ENCODE assay signal across 9 cellular contexts in the genomic region with DNA sequence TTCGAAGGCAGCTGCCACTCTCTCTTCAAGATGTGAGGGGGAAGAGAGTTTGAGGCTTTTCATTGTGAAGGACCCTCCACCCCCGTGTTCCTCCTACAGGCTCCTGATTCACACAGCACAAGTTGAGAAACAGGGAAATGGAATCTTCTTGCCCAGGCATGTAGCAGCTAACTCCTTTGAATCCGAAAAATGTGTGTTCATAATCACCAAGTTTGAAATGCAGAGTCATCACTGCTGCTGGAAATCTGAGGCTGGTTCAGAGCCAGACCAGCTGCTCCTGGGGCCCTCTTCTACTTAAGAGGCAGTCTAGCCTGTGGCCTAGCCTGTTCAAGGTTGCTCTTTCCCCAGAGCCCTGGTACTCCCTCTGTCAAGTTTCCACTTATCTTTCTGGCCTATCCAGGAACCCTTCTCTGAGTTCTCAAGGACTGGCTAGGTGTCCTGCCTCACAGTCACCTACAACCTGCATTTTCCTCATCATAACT. TPM values are rescaled to one million over a fixed set of nuclear protein-coding genes. Genes with fewer than 3 reads are reported as not detected.
DNase-seq lines count a peak whose midpoint lies in the region; ATAC-seq and TF ChIP-seq lines count a peak whose summit lies in the region.
"Had no signal": no experiment of that assay in that cellular context is flagged by ENCODE, and none has a peak within 500 bp of the region (broad histone marks: within the 10 kb centered on the region; RNA-seq: fewer than 3 reads in every experiment).

No MANE protein-coding gene starts in this region.

- H2BK5ac ChIP-seq in mesenchymal stem cell (ENCODE audit: low read depth, low read length, poor library complexity, severe bottlenecking) = no peak overlapping the region

- in situ Hi-C loops in mammary epithelial cell (cut with MboI; ENCODE audit: low sequenced_read_pairs in 2 of 2) = loop anchor here (5.0 to 25.0 kb wide), 2 partner anchors 178 to 667 kb away; no protein-coding TSS in a partner anchor

- H3K18ac ChIP-seq in mesenchymal stem cell (ENCODE audit: low read depth in 1 of 2, low read length in 2 of 2) = peak overlapping the region; percentile 45 to 70

- POLR2A ChIA-PET in WTC11 (lab: Charles Lee) = no interaction called here

- intact Hi-C loops in mammary epithelial cell (cut with micrococcal nuclease) = loop anchor here (10.0 kb wide), 1 partner anchor 261 kb away; no protein-coding TSS in a partner anchor

- H3K4me3 Mint-ChIP-seq in WTC11 = no peak overlapping the region

- no peak overlapping the region; the same call in 1 of the 2 replicates for H3K27ac Mint-ChIP-seq in WTC11

- H2AK5ac ChIP-seq in mesenchymal stem cell (ENCODE audit: low read length, severe bottlenecking) = no peak overlapping the region

- dilution Hi-C loops in mammary epithelial cell (cut with HindIII; ENCODE audit: low sequenced_read_pairs) = no loop called here

- no peaks in the 10 kb centered on the region for H4K20me1 ChIP-seq in mammary epithelial cell (ENCODE audit: insufficient read depth, low read length)

- no peak overlapping the region for H3K14ac ChIP-seq in mesenchymal stem cell (ENCODE audit: low read length in 2 of 2)

- peak overlapping the region; percentile 49 to 74 for H2BK12ac ChIP-seq in mesenchymal stem cell (ENCODE audit: low read length in 2 of 2)

- H3K9me3 Mint-ChIP-seq in WTC11 = peaks cover 36% of the 10 kb centered on the region

- H3K4me2 ChIP-seq in mammary epithelial cell (ENCODE audit: insufficient read depth, low read depth, low read length) (peak overlapping the region; percentile 56), mesenchymal stem cell (ENCODE audit: low read length, poor library complexity, severe bottlenecking) (no peak overlapping the region)

- H3K27ac ChIP-seq in 22Rv1 (peak overlapping the region; percentile 56), mammary epithelial cell (ENCODE audit: insufficient read depth, low read depth, low read length) (peak overlapping the region; percentile 3), mesenchymal stem cell (ENCODE audit: low read length, poor library complexity, severe bottlenecking) (peak overlapping the region; percentile 77)

- H3K4me1 Mint-ChIP-seq in WTC11 = 0 out of 2 replicates have a peak, but pooled peaks cover 4% of the 10 kb centered on the region

- peaks cover 3% of the 10 kb centered on the region for H3K27me3 Mint-ChIP-seq in WTC11 (ENCODE audit: low read depth)

- 6% methylated on average over 3 of the region's 3 CpGs for WGBS in mammary epithelial cell (ENCODE audit: low coverage, missing lambda C conversion rate)
- 84% methylated on average over 3 of the region's 3 CpGs for WGBS in mesenchymal stem cell

- H3K36me3 ChIP-seq in mammary epithelial cell (ENCODE audit: insufficient read depth, low read length) (no peaks in the 10 kb centered on the region), mesenchymal stem cell (ENCODE audit: control insufficient read depth in 1 of 2, insufficient read depth in 2 of 2, low read depth in 1 of 2, low read length in 2 of 2) (peaks cover 9 to 32% of the 10 kb centered on the region in 2 experiments)

- peaks cover 33% of the 10 kb centered on the region for H3K36me3 Mint-ChIP-seq in WTC11

- H3K9me3 ChIP-seq in mammary epithelial cell (replicated peaks; ENCODE audit: insufficient read depth, low read length) (peaks cover 14% of the 10 kb centered on the region), mesenchymal stem cell (ENCODE audit: control insufficient read depth, low read length) (peaks cover 13% of the 10 kb centered on the region)

- DNase-seq in NB4 (ENCODE audit: low read depth) = peak; percentile 19
- DNase-seq in mammary epithelial cell = peak; percentile 89
- DNase-seq in mesenchymal stem cell = peak; percentile 87
- DNase-seq in WTC11 (ENCODE audit: low spot score) = no peak
- DNase-seq: H7 had no signal

- no TSS peak for BruUV-seq in mammary epithelial cell (replicated peaks; lab: Mats Ljungman, UMichigan)

- H3K4me3 ChIP-seq in NB4 (ENCODE audit: low read depth, low read length) (no peak overlapping the region), mammary epithelial cell (replicated peaks in 1 of 3; ENCODE audit: insufficient read depth in 1 of 3, low read depth in 2 of 3, low read length in 3 of 3) (no peak overlapping the region), mesenchymal stem cell (ENCODE audit: insufficient read depth in 1 of 2, low read depth in 1 of 2, low read length in 2 of 2) (no peak overlapping the region)

- H3K9ac ChIP-seq in mammary epithelial cell (ENCODE audit: insufficient read depth, low read length) = no peak overlapping the region
- peak overlapping the region; percentile 63 for H3K9ac ChIP-seq in mesenchymal stem cell (ENCODE audit: low read length)

- H3K4ac ChIP-seq in mesenchymal stem cell (ENCODE audit: low read depth in 1 of 2, low read length in 2 of 2) = peak overlapping the region in 1 of 2 experiments; percentile 54

- no peaks in the 10 kb centered on the region for H3K79me1 ChIP-seq in mesenchymal stem cell (replicated peaks; ENCODE audit: low read length, poor library complexity, severe bottlenecking)

- H2BK120ac ChIP-seq in mesenchymal stem cell (ENCODE audit: low read depth, low read length) = peak overlapping the region; percentile 58

- peak overlapping the region; percentile 29 for H4K8ac ChIP-seq in mesenchymal stem cell (ENCODE audit: low read length)

- no peaks in the 10 kb centered on the region for H3K79me2 ChIP-seq in mammary epithelial cell (ENCODE audit: insufficient read depth, low read length)

- H3K27me3 ChIP-seq in mammary epithelial cell (ENCODE audit: insufficient read depth, low read length) (peaks cover 10% of the 10 kb centered on the region), mesenchymal stem cell (ENCODE audit: control insufficient read depth in 1 of 2, insufficient read depth in 1 of 2, low read length in 2 of 2) (no peaks in the 10 kb centered on the region)

- no peak overlapping the region for H4K91ac ChIP-seq in mesenchymal stem cell (ENCODE audit: low read length)

- H2BK15ac ChIP-seq in mesenchymal stem cell (ENCODE audit: low read depth, poor library complexity, severe bottlenecking) = no peak overlapping the region

- H3K4me1 ChIP-seq in mammary epithelial cell (ENCODE audit: insufficient read depth, low read length) (peaks cover 39% of the 10 kb centered on the region), mesenchymal stem cell (ENCODE audit: control insufficient read depth, insufficient read depth, low read depth, low read length) (peaks cover 1% of the 10 kb centered on the region)

- CTCF ChIA-PET in mammary epithelial cell (lab: Charles Lee; ENCODE audit: low non-redundant PET) (interaction anchor here (0.6 to 0.7 kb wide), 2 partner anchors 48 to 99 kb away, joined by 3 to 4 read pairs; no protein-coding TSS in a partner anchor), WTC11 (lab: Charles Lee) (interaction anchor here (1.0 to 1.6 kb wide), 3 partner anchors 12 to 135 kb away, joined by 3 to 4 read pairs (median 3); no protein-coding TSS in a partner anchor)

- no peak for ATAC-seq in WTC11
- no peak for ATAC-seq in GM21619 (IDR thresholded peaks at IDR 0.05; ENCODE audit: unreplicated experiment)
- no peak for ATAC-seq in HG03378 (IDR thresholded peaks at IDR 0.05; ENCODE audit: unreplicated experiment)
- no peak for ATAC-seq in HG02852 (IDR thresholded peaks at IDR 0.05; ENCODE audit: unreplicated experiment)

- no peak for TF ChIP-seq CTCF in 22Rv1 (IDR thresholded peaks at IDR 0.05)
- no peak for TF ChIP-seq CTCF in NB4 (IDR thresholded peaks at IDR 0.05; ENCODE audit: low read depth, low read length)
- no peak for TF ChIP-seq CTCF in mammary epithelial cell (conservative IDR thresholded peaks at IDR 0.05 in 1 of 2, IDR thresholded peaks at IDR 0.05 in 1 of 2; ENCODE audit: extremely low read depth in 1 of 2, insufficient read depth in 1 of 2, low read depth in 1 of 2, low read length in 2 of 2)
- no peak for TF ChIP-seq CTCF in WTC11 (IDR thresholded peaks at IDR 0.05)

- H2AFZ ChIP-seq in mammary epithelial cell (ENCODE audit: low read depth, low read length) = peak overlapping the region; percentile 29
- H2AFZ ChIP-seq in mesenchymal stem cell (ENCODE audit: low read depth, low read length) = peak overlapping the region; percentile 29

- no peak for TF ChIP-seq POLR2A in NB4 (IDR thresholded peaks at IDR 0.05; ENCODE audit: extremely low read depth, insufficient read length)

- no peak overlapping the region for H3K23ac ChIP-seq in mesenchymal stem cell (ENCODE audit: low read length in 2 of 2)

TF ChIP-seq in WTC11, 78 proteins besides CTCF, POLR2A, EP300 and RAD21 (continues in another document):
- TF ChIP-seq ZBTB43 (CRISPR knock-in tag; IDR thresholded peaks at IDR 0.05) (no peak), RORB (CRISPR knock-in tag; IDR thresholded peaks at IDR 0.05) (no peak), SMAD4 (CRISPR knock-in tag; IDR thresholded peaks at IDR 0.05) (no peak), FOXK1 (CRISPR knock-in tag; IDR thresholded peaks at IDR 0.05) (no peak), MYBL2 (CRISPR knock-in tag; IDR thresholded peaks at IDR 0.05) (no peak), MXD4 (CRISPR knock-in tag; IDR thresholded peaks at IDR 0.05; ENCODE audit: borderline replicate concordance) (no peak)

RNA-seq across cellular contexts. Expression of gene CRIPT, which starts 28.7 kb away (rescaled TPM):
- total RNA-seq in mammary epithelial cell = 10 to 100 TPM in 1 of 2 donors, 1 to 10 TPM in 1; 8.3 to 13.7 TPM
- polyA plus RNA-seq in mammary epithelial cell = 4.5 TPM
- 4.0 TPM for polyA minus RNA-seq in mammary epithelial cell
- polyA plus RNA-seq in mesenchymal stem cell (2013, experiment 1 of 2) = 8.3 TPM
- 8.5 TPM for polyA plus RNA-seq in mesenchymal stem cell (2013, experiment 2 of 2)
- total RNA-seq in WTC11 (2021) = 10.8 to 13.6 TPM (median 13.2 TPM) in 3 replicates

RNA-seq across cellular contexts. Expression of gene PIGF, which starts 28.9 kb away (rescaled TPM):
- total RNA-seq in mammary epithelial cell (10 to 100 TPM; 23.4 to 24.2 TPM), WTC11 (2021) (30.3 to 39.1 TPM (median 33.8 TPM) in 3 replicates)
- 23.3 TPM for polyA plus RNA-seq in mammary epithelial cell
- 35.3 TPM for polyA minus RNA-seq in mammary epithelial cell
- polyA plus RNA-seq in mesenchymal stem cell (2013, experiment 1 of 2) = 21.3 TPM
- 21.4 TPM for polyA plus RNA-seq in mesenchymal stem cell (2013, experiment 2 of 2)

RNA-seq across cellular contexts. Expression of gene SOCS5, which starts 53.4 kb away (rescaled TPM):
- total RNA-seq in mammary epithelial cell = 10 to 100 TPM in 1 of 2 donors, 1 to 10 TPM in 1; 9.3 to 21.5 TPM
- 6.7 TPM for polyA plus RNA-seq in mammary epithelial cell
- 14.8 TPM for polyA minus RNA-seq in mammary epithelial cell
- 17.2 TPM for polyA plus RNA-seq in mesenchymal stem cell (2013, experiment 1 of 2)
- polyA plus RNA-seq in mesenchymal stem cell (2013, experiment 2 of 2) = 17.6 TPM
- total RNA-seq in WTC11 (2021) = 12.1 to 13.5 TPM (median 13.1 TPM) in 3 replicates

Comparison
In these comparisons a context has a peak if more than half of its experiments do, and no peak if none do; other contexts are left out.
1. H3K27ac ChIP-seq: peak in every context shown above with its lines; median percentile 77 in mesenchymal stem cell; 56 in 22Rv1; 3 in mammary epithelial cell.